ENCODE assay signal across 17 cellular contexts in genomic region chr15:83288381-83288801, GRCh38. TPM values are rescaled to one million over a fixed set of nuclear protein-coding genes. Genes with fewer than 3 reads are reported as not detected.
DNase-seq lines count a peak whose midpoint lies in the region; ATAC-seq and TF ChIP-seq lines count a peak whose summit lies in the region.
"Had no signal": no experiment of that assay in that cellular context is flagged by ENCODE, and none has a peak within 500 bp of the region (broad histone marks: within the 10 kb centered on the region; RNA-seq: fewer than 3 reads in every experiment).

No MANE protein-coding gene starts in this region.

- no peak for TF ChIP-seq CTCF in HEK293 (tag by site-specific recombination; IDR thresholded peaks at IDR 0.05)
- TF ChIP-seq CTCF in foreskin keratinocyte (conservative IDR thresholded peaks at IDR 0.05): no peak
- no peak for TF ChIP-seq CTCF in smooth muscle cell (IDR thresholded peaks at IDR 0.05; ENCODE audit: borderline replicate concordance, insufficient read depth, poor library complexity, severe bottlenecking)

- WGBS in smooth muscle cell (ENCODE audit: low lambda C conversion rate): 65% methylated on average over 7 of the region's 7 CpGs

- H4K20me1 ChIP-seq in smooth muscle cell (ENCODE audit: low read depth): no peaks in the 10 kb centered on the region

- DNase-seq in SW480 (ENCODE audit: low spot score) (peak; percentile 17), foreskin keratinocyte (peak; percentile 95 to 98), smooth muscle cell (lab: John Stamatoyannopoulos, UW; ENCODE audit: unreplicated experiment) (no peak), DMS53 (lab: John Stamatoyannopoulos, UW) (no peak), T-helper 1 cell (no peak), inferior parietal cortex (ENCODE audit: extremely low spot score) (no peak)
- DNase-seq: activated naive CD4-positive, alpha-beta T cell treated with anti-CD3 and anti-CD28 coated beads, Interleukin-2, amount 50 U/mL, for 16 hours; effector CD8-positive, alpha-beta T cell; kidney; NCI-H1105; pancreas had no signal

- CTCF ChIA-PET in HEK293 (lab: Yijun Ruan, JAX): interaction anchor here (2.1 kb wide), 1 partner anchor 40 kb away, joined by 7 read pairs; no protein-coding TSS in a partner anchor

- H3K79me2 ChIP-seq in smooth muscle cell (ENCODE audit: low read depth): no peaks in the 10 kb centered on the region

- no peaks in the 10 kb centered on the region for H3K4me1 ChIP-seq in HEK293 (ENCODE audit: control insufficient read depth, insufficient read depth, low read length)
- H3K4me1 ChIP-seq in foreskin keratinocyte: peaks cover 52% of the 10 kb centered on the region
- peaks cover 20% of the 10 kb centered on the region for H3K4me1 ChIP-seq in smooth muscle cell (ENCODE audit: low read depth)
- H3K4me1 ChIP-seq: pancreas had no signal

- H2AFZ ChIP-seq in smooth muscle cell (ENCODE audit: low read depth): no peak overlapping the region

- H3K36me3 ChIP-seq in HEK293 (ENCODE audit: control insufficient read depth in 2 of 2, insufficient read depth in 1 of 2, low read length in 2 of 2): no peaks in the 10 kb centered on the region
- H3K36me3 ChIP-seq in smooth muscle cell (ENCODE audit: low read depth): no peaks in the 10 kb centered on the region
- H3K36me3 ChIP-seq: gastroesophageal sphincter, pancreas had no signal

- POLR2A ChIA-PET in HEK293 (lab: Yijun Ruan, JAX): no interaction called here

- H3K27ac ChIP-seq in HEK293 (ENCODE audit: extremely low read depth, low read depth, low read length) (no peak overlapping the region), foreskin keratinocyte (peak overlapping the region; percentile 98), smooth muscle cell (ENCODE audit: low read depth) (peak overlapping the region; percentile 87)
- H3K27ac ChIP-seq: gastroesophageal sphincter, pancreas had no signal

- H3K9me3 ChIP-seq in HEK293 (ENCODE audit: control insufficient read depth, insufficient read depth, low read depth, low read length) (no peaks in the 10 kb centered on the region), smooth muscle cell (replicated peaks; ENCODE audit: low read depth) (no peaks in the 10 kb centered on the region)
- H3K9me3 ChIP-seq: gastroesophageal sphincter, pancreas had no signal

- ATAC-seq in foreskin keratinocyte (peak; percentile 71), HG03159 (IDR thresholded peaks at IDR 0.05; ENCODE audit: unreplicated experiment) (no peak)
- ATAC-seq: gastroesophageal sphincter, HepG2 had no signal

- no peaks in the 10 kb centered on the region for H3K27me3 ChIP-seq in foreskin keratinocyte
- H3K27me3 ChIP-seq in smooth muscle cell (ENCODE audit: low read depth): no peaks in the 10 kb centered on the region

- peak overlapping the region; percentile 63 for H3K4me2 ChIP-seq in smooth muscle cell

- H3K4me3 ChIP-seq in HEK293 (ENCODE audit: low read depth, low read length): no peak overlapping the region
- no peak overlapping the region for H3K4me3 ChIP-seq in smooth muscle cell
- H3K4me3 ChIP-seq: gastroesophageal sphincter, pancreas had no signal

- no peak overlapping the region for H3K9ac ChIP-seq in smooth muscle cell (ENCODE audit: low read depth)

- peaks cover 15% of the 10 kb centered on the region for H3F3A ChIP-seq in smooth muscle cell (ENCODE audit: low read depth)

TF ChIP-seq in HEK293, 187 proteins besides CTCF, POLR2A, EP300 and RAD21:
- TF ChIP-seq EGR2 (tag by site-specific recombination; IDR thresholded peaks at IDR 0.05; ENCODE audit: low read depth): peak; percentile 20; the same call in 1 of the 2 replicates
- no peak for TF ChIP-seq ZNF792 (tag by site-specific recombination; IDR thresholded peaks at IDR 0.05)
- no peak for TF ChIP-seq ZBTB1 (tag by site-specific recombination; IDR thresholded peaks at IDR 0.05)

RNA-seq across cellular contexts. Expression of gene BNC1, which starts 3.9 kb away (rescaled TPM):
- total RNA-seq in foreskin keratinocyte (140 and 167 TPM in 2 replicates), smooth muscle cell (2.2 and 4.3 TPM in 2 replicates)
- polyA plus RNA-seq in foreskin keratinocyte (44.4 and 45.4 TPM in 2 replicates), smooth muscle cell (0.42 and 1.2 TPM in 2 replicates)
- total RNA-seq: HepG2, mucosa of gallbladder had no signal
- polyA plus RNA-seq: CD14-positive monocyte, HepG2 had no signal

Comparison
In these comparisons a context has a peak if more than half of its experiments do, and no peak if none do; other contexts are left out.
1. DNase-seq: peak in SW480 (single experiment) and foreskin keratinocyte (2 of 2); none in smooth muscle cell (single experiment), DMS53 (single experiment), T-helper 1 cell (0 of 5) and inferior parietal cortex (single experiment).
2. RNA of gene BNC1, which starts 3.9 kb away (total RNA-seq): 140 to 167 TPM in foreskin keratinocyte; 2.2 to 4.3 TPM in smooth muscle cell; every median in the first group is over 10 times any median in the second.